Comparison of ENCODE assay signal across 24 cellular contexts in the genomic region with DNA sequence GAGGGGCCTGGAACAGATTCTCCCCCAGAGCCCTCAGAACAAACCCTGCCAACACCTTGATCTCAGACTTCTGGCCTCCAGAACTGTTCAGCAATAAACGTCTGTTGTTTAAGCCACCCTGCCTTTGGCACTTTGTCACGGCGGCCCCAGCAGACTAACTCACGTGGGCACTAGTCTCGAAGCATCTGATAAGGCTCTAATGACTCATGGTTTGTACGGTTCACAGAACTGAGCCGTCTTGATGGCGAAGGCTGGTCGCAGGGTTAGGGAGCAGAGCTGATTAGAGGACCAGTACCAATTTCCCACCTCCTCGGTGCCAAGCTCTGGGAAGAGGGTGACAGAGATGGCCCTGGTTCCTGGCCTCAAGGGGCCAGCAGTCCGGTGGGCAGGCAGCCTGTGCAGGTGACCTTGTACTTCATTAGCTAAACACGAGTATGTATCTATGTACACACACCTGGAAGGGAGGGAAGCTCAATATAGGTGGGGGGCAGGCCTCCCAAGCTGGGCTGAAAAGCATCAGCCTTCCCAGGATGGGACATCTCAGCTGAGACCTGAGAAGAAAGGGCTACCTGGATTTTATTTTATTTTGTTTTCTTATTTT.
DNase-seq lines count a peak whose midpoint lies in the region; ATAC-seq and TF ChIP-seq lines count a peak whose summit lies in the region.
"Had no signal": no experiment of that assay in that cellular context is flagged by ENCODE, and none has a peak within 500 bp of the region (broad histone marks: within the 10 kb centered on the region; RNA-seq: fewer than 3 reads in every experiment).

No MANE protein-coding gene starts in this region.

- no peak for TF ChIP-seq CTCF in AG04450 (IDR thresholded peaks at IDR 0.05; ENCODE audit: low read depth, low read length)
- no peak for TF ChIP-seq CTCF in coronary artery (IDR thresholded peaks at IDR 0.05)
- TF ChIP-seq CTCF in GM13976 (IDR thresholded peaks at IDR 0.05; ENCODE audit: borderline replicate concordance, control extremely low read depth, extremely low read depth, insufficient read depth, missing control alignments): no peak
- no peak for TF ChIP-seq CTCF in esophagus squamous epithelium (IDR thresholded peaks at IDR 0.05)

- DNase-seq in AG04450 (ENCODE audit: low read depth, low spot score): no peak
- peak; percentile 86 for DNase-seq in OCI-M1 (lab: John Stamatoyannopoulos, UW)
- DNase-seq in coronary artery (ENCODE audit: low spot score): no peak
- DNase-seq in trophoblast cell: peak; percentile 33 to 70
- no peak for DNase-seq in GM13976 (ENCODE audit: low spot score)
- no peak for DNase-seq in esophagus squamous epithelium (lab: John Stamatoyannopoulos, UW)
- no peak for DNase-seq in dedifferentiated amniotic fluid mesenchymal stem cell (ENCODE audit: extremely low spot score)
- DNase-seq: activated CD4-positive, alpha-beta T cell treated with anti-CD3 and anti-CD28 coated beads for 1 hour; activated effector memory CD4-positive, alpha-beta T cell treated with anti-CD3 and anti-CD28 coated beads, Interleukin-2, amount 50 U/mL, for 16 hours; cortex of kidney; IMR-90; mesenchymal stem cell; NCI-H1105 treated with DMSO at 0.1 percent for 48 hours; NCI-H2029 treated with DMSO at 0.1 percent for 48 hours; NCI-H226; NCI-H748 treated with DMSO at 0.1 percent for 48 hours; SHP77; spleen; stimulated activated CD4-positive, alpha-beta T cell treated with anti-CD3 and anti-CD28 coated beads, Interleukin-2, amount 100 ng/mL, for 48 hours had no signal

- in situ Hi-C loops in GM13976 (cut with MboI; ENCODE audit: low sequenced_read_pairs, unreplicated experiment): no loop called here

- H3K14ac ChIP-seq in trophoblast cell (ENCODE audit: low read length): no peak overlapping the region

- H4K91ac ChIP-seq in trophoblast cell (ENCODE audit: low read depth, low read length): no peak overlapping the region

- H3K27me3 ChIP-seq in AG04450 (ENCODE audit: control insufficient read depth, insufficient read depth, low read length) (peaks cover 3% of the 10 kb centered on the region), trophoblast cell (ENCODE audit: insufficient read depth, low read length) (no peaks in the 10 kb centered on the region), esophagus squamous epithelium (no peaks in the 10 kb centered on the region)
- H3K27me3 ChIP-seq: spleen, vagina had no signal

- H2BK5ac ChIP-seq in trophoblast cell (ENCODE audit: low read depth, low read length, poor library complexity): no peak overlapping the region

- H2AFZ ChIP-seq in trophoblast cell (ENCODE audit: insufficient read depth, low read length, poor library complexity): no peak overlapping the region

- H3K79me1 ChIP-seq in trophoblast cell (ENCODE audit: low read length): no peaks in the 10 kb centered on the region

- H3K4me3 ChIP-seq in AG04450 (ENCODE audit: low read depth, low read length) (no peak overlapping the region), coronary artery (no peak overlapping the region), trophoblast cell (ENCODE audit: low read depth, low read length) (no peak overlapping the region), esophagus squamous epithelium (no peak overlapping the region)
- H3K4me3 ChIP-seq: spleen, vagina had no signal

- POLR2A ChIA-PET in AG04450 (lab: Yijun Ruan, JAX): no interaction called here

- no peaks in the 10 kb centered on the region for H3K79me2 ChIP-seq in trophoblast cell (ENCODE audit: control insufficient read depth, insufficient read depth, low read length, poor library complexity)

- no peak overlapping the region for H3K18ac ChIP-seq in trophoblast cell (ENCODE audit: low read length)

- CTCF ChIA-PET in AG04450 (lab: Charles Lee): interaction anchor here (2.0 kb wide), 1 partner anchor 16 kb away, joined by 11 read pairs; no protein-coding TSS in a partner anchor

- H3K23ac ChIP-seq in trophoblast cell (ENCODE audit: low read length): no peak overlapping the region

- H3K4me1 ChIP-seq in trophoblast cell (ENCODE audit: control insufficient read depth in 1 of 2, insufficient read depth in 2 of 2, low read length in 2 of 2) (peaks cover 0 to 5% of the 10 kb centered on the region in 2 experiments), esophagus squamous epithelium (no peaks in the 10 kb centered on the region)

- ATAC-seq in GM18505 (IDR thresholded peaks at IDR 0.05; ENCODE audit: unreplicated experiment): no peak
- ATAC-seq: HCT116; stimulated activated effector memory CD8-positive, alpha-beta T cell treated with anti-CD3 and anti-CD28 coated beads, Interleukin-12 subunit alpha, Interleukin-12 subunit beta, amount 100 ng/mL, for 72 hours had no signal

- H3K27ac ChIP-seq in AG04450 (ENCODE audit: low read depth, low read length) (peak overlapping the region; percentile 21), coronary artery (peak overlapping the region; percentile 18 to 52), trophoblast cell (ENCODE audit: low read depth, low read length) (no peak overlapping the region), esophagus squamous epithelium (no peak overlapping the region)
- H3K27ac ChIP-seq: HL-60, spleen, vagina had no signal

- no peak overlapping the region for H3K9ac ChIP-seq in trophoblast cell (ENCODE audit: low read length)

- no CpG with 5 or more reads among the region's 12 CpGs for WGBS in trophoblast cell (ENCODE audit: extremely low coverage, insufficient coverage, insufficient read length)
- 77 to 80% methylated on average over 3 to 6 of the region's 12 CpGs for WGBS in esophagus squamous epithelium, 2 donors

- intact Hi-C loops in esophagus squamous epithelium (cut with DNase I): no loop called here

- H2BK12ac ChIP-seq in trophoblast cell (ENCODE audit: low read length): no peak overlapping the region

- no peak overlapping the region for H4K12ac ChIP-seq in trophoblast cell (ENCODE audit: low read depth, low read length)

- H4K8ac ChIP-seq in trophoblast cell (ENCODE audit: low read depth, low read length): no peak overlapping the region

- no peak overlapping the region for H2BK120ac ChIP-seq in trophoblast cell (ENCODE audit: insufficient read depth, low read length, poor library complexity)

- TF ChIP-seq POLR2A in esophagus squamous epithelium (IDR thresholded peaks at IDR 0.05): no peak
- no peak for TF ChIP-seq POLR2A in GM18505 (IDR thresholded peaks at IDR 0.05; ENCODE audit: borderline replicate concordance, extremely low read depth, insufficient read depth, insufficient read length)

- H3K4me2 ChIP-seq in trophoblast cell (ENCODE audit: low read length): no peak overlapping the region

- H2AK5ac ChIP-seq in trophoblast cell (ENCODE audit: low read length): no peak overlapping the region

- H3K36me3 ChIP-seq in trophoblast cell (ENCODE audit: control insufficient read depth in 1 of 2, insufficient read depth in 2 of 2, low read length in 2 of 2) (no peaks in the 10 kb centered on the region), esophagus squamous epithelium (no peaks in the 10 kb centered on the region)
- H3K36me3 ChIP-seq: spleen, vagina had no signal

- H3K4ac ChIP-seq in trophoblast cell (ENCODE audit: low read depth, low read length): no peak overlapping the region

- peaks cover 3% of the 10 kb centered on the region; the same call in 1 of the 2 replicates for H3K9me3 ChIP-seq in AG04450 (ENCODE audit: control insufficient read depth, insufficient read depth, low read length)
- no peaks in the 10 kb centered on the region for H3K9me3 ChIP-seq in trophoblast cell (ENCODE audit: insufficient read depth, low read depth, low read length)
- H3K9me3 ChIP-seq in esophagus squamous epithelium: no peaks in the 10 kb centered on the region
- H3K9me3 ChIP-seq: vagina had no signal

Comparison
In these comparisons a context has a peak if more than half of its experiments do, and no peak if none do; other contexts are left out.
1. DNase-seq: peak in OCI-M1 (single experiment) and trophoblast cell (2 of 2); none in AG04450 (single experiment), coronary artery (single experiment), GM13976 (single experiment), esophagus squamous epithelium (single experiment) and dedifferentiated amniotic fluid mesenchymal stem cell (single experiment).
2. H3K27ac ChIP-seq: peak in AG04450 (single experiment) and coronary artery (2 of 2); none in trophoblast cell (single experiment) and esophagus squamous epithelium (0 of 4).